In the genomic region with DNA sequence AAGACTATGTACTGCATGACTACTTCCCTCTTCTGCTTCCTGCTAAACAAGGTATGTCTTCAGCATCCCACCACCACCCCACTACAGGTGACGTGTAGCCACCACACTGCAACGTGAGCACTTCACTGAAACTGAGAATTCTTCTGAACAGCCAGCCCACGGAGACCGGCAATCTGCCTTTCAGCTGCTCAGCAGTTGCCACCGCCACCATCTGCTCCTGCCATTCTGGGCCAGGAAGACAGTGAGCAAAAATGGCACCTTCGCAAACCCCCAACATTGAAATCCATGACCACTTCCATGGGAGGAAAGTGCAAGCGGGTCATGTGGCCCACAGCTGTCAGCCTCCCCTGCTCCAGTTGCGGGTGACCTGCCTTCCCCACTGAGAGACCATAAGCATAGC, we compare ENCODE assay signal across 19 cellular contexts.
"Had no signal": no experiment of that assay in that cellular context is flagged by ENCODE, and none has a peak within 500 bp of the region (broad histone marks: within the 10 kb centered on the region; RNA-seq: fewer than 3 reads in every experiment).

No MANE protein-coding gene starts in this region.

- H3K4me3 ChIP-seq: coronary artery, heart left ventricle, psoas muscle, right lobe of liver, stomach had no signal

- H3K4me1 ChIP-seq: heart left ventricle, parathyroid adenoma, psoas muscle, right lobe of liver, stomach had no signal

- H2AFZ ChIP-seq: parathyroid adenoma had no signal

- ATAC-seq: esophagus mucosa; heart left ventricle; left lobe of liver; naive thymus-derived CD4-positive, alpha-beta T cell; psoas muscle; right lobe of liver; stimulated activated naive B cell treated with anti-CD40 and anti-IgM and Interleukin-4, amounts not matched to agents 10 μg/mL and 1 μg/mL and 100 μg/mL, for 72 hours had no signal

- DNase-seq: effector CD4-positive, alpha-beta T cell; heart left ventricle; hippocampal formation; mammary epithelial cell; naive thymus-derived CD4-positive, alpha-beta T cell; nephron progenitor cell; psoas muscle; retina; right lobe of liver; stimulated activated CD4-positive, alpha-beta T cell treated with anti-CD3 and anti-CD28 coated beads, Interleukin-15, amount 100 ng/mL, for 24 hours; stimulated activated CD4-positive, alpha-beta T cell treated with anti-CD3 and anti-CD28 coated beads, Interleukin-1b, Interleukin-23, amount 100 ng/mL, for 48 hours; stimulated activated CD4-positive, alpha-beta T cell treated with anti-CD3 and anti-CD28 coated beads, Interleukin-4, amount 100 ng/mL, for 24 hours; stimulated activated naive B cell treated with anti-CD40 and anti-IgM and Interleukin-4, amounts not matched to agents 10 μg/mL and 1 μg/mL and 100 μg/mL, for 72 hours; stomach; substantia nigra had no signal

- H3K27ac ChIP-seq: coronary artery, heart left ventricle, parathyroid adenoma, psoas muscle, right lobe of liver, stomach had no signal

- H3K9ac ChIP-seq: parathyroid adenoma had no signal

- H3K9me3 ChIP-seq: psoas muscle, right lobe of liver had no signal

- H3K36me3 ChIP-seq: heart left ventricle, right lobe of liver, stomach had no signal

- H3K79me2 ChIP-seq: parathyroid adenoma had no signal

- H3K27me3 ChIP-seq: heart left ventricle, right lobe of liver, stomach had no signal
